Comparison of ENCODE assay signal across 8 cellular contexts in the genomic region with DNA sequence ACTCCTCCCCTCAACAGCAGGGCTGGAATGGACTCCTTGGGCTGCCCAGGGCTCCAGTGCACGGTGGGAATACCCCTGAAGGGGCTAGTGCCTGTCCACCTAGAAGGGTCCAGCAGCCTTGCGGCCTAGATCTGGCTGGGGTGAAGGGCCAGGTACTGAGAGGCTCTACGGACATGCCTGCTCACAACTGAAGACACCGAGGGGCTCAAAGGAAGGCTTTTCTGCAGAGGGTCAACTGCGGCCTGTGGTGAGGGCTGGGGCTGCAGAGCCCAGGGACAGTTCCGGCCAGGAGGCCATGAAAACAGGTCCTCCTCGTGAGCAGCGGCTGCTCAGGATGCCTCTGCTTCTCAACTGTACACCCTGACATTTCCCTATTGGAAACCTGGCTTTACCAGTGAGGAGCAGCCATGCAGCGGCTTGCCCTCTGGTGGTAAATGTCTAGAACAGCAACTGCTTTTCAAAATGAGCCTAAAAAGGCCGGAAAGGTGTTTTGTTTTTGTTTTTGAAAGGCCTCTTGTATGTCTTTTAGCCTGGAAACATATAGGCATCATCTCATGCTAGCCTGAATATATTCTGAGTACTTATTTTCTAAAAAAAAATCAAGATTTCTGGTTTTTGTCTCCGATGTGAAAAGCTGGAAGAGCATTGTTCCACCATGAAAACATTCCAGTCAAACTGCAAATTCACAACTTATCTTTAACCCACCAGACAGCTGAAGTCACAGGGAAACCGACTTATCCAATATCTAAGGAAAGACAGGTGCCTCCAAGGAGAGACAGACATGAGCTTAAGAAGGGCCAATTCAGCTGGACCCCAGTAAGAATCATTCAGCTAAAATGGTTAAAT.
DNase-seq lines count a peak whose midpoint lies in the region; ATAC-seq and TF ChIP-seq lines count a peak whose summit lies in the region.

No MANE protein-coding gene starts in this region.

- no peak overlapping the region for H3K27ac Mint-ChIP-seq in glutamatergic neuron (ENCODE audit: unreplicated experiment)
- no peak overlapping the region for H3K27ac Mint-ChIP-seq in progenitor cell of endocrine pancreas

- TF ChIP-seq CTCF in GM12865 (IDR thresholded peaks at IDR 0.05; ENCODE audit: insufficient read depth, low read depth, low read length, missing control alignments), result peak; percentile 74
- TF ChIP-seq CTCF in glutamatergic neuron (IDR thresholded peaks at IDR 0.05; ENCODE audit: partially characterized antibody, unreplicated experiment), result peak; percentile 96
- peak; percentile 83 for TF ChIP-seq CTCF in progenitor cell of endocrine pancreas (IDR thresholded peaks at IDR 0.05; ENCODE audit: unreplicated experiment)

- H3K36me3 Mint-ChIP-seq in glutamatergic neuron (ENCODE audit: unreplicated experiment) (peaks cover 16% of the 10 kb centered on the region), progenitor cell of endocrine pancreas (ENCODE audit: insufficient read depth) (peaks cover 6% of the 10 kb centered on the region)

- no peak for ATAC-seq in stimulated activated naive CD8-positive, alpha-beta T cell treated with anti-CD3 and anti-CD28 coated beads, Interleukin-15, Interleukin-2, amounts not matched to agents 100 U/mL and 50 U/mL, for 24 hours

- peaks cover 2% of the 10 kb centered on the region for H3K27me3 Mint-ChIP-seq in glutamatergic neuron (ENCODE audit: unreplicated experiment)
- peaks cover 14% of the 10 kb centered on the region for H3K27me3 Mint-ChIP-seq in progenitor cell of endocrine pancreas

- no peak overlapping the region for H3K4me3 Mint-ChIP-seq in glutamatergic neuron (ENCODE audit: unreplicated experiment)
- H3K4me3 Mint-ChIP-seq in progenitor cell of endocrine pancreas (ENCODE audit: low read depth), result no peak overlapping the region

- H3K9me3 Mint-ChIP-seq in glutamatergic neuron (ENCODE audit: unreplicated experiment) (peaks cover 6% of the 10 kb centered on the region), progenitor cell of endocrine pancreas (ENCODE audit: low read depth) (peaks cover 10% of the 10 kb centered on the region)

- DNase-seq in Ammon's horn (ENCODE audit: low spot score), result peak; percentile 74
- peak; percentile 75 for DNase-seq in GM12865 (ENCODE audit: low read depth)
- peak; percentile 86 for DNase-seq in NCI-H69 (lab: John Stamatoyannopoulos, UW)
- peak; percentile 74 for DNase-seq in activated effector memory CD4-positive, alpha-beta T cell treated with anti-CD3 and anti-CD28 coated beads, Interleukin-2, amount 50 U/mL, for 16 hours
- DNase-seq in glutamatergic neuron, result no peak
- DNase-seq in progenitor cell of endocrine pancreas (ENCODE audit: low spot score, unreplicated experiment), result peak; percentile 14
- DNase-seq in 8988T, result no peak
- no peak for DNase-seq in stimulated activated naive CD8-positive, alpha-beta T cell treated with anti-CD3 and anti-CD28 coated beads, Interleukin-15, Interleukin-2, amounts not matched to agents 100 U/mL and 50 U/mL, for 24 hours

- H3K4me1 Mint-ChIP-seq in glutamatergic neuron (ENCODE audit: low read depth, unreplicated experiment), result peaks cover 6% of the 10 kb centered on the region
- H3K4me1 Mint-ChIP-seq in progenitor cell of endocrine pancreas (ENCODE audit: low read depth), result peaks cover 2% of the 10 kb centered on the region

- no peak overlapping the region for H3K4me3 ChIP-seq in GM12865 (ENCODE audit: low read depth, low read length)

Comparison
In these comparisons a context has a peak if more than half of its experiments do, and no peak if none do; other contexts are left out.
1. DNase-seq: peak in Ammon's horn (single experiment), GM12865 (single experiment), NCI-H69 (single experiment), activated effector memory CD4-positive, alpha-beta T cell treated with anti-CD3 and anti-CD28 coated beads, Interleukin-2, amount 50 U/mL, for 16 hours (single experiment) and progenitor cell of endocrine pancreas (single experiment); none in glutamatergic neuron (single experiment), 8988T (single experiment) and stimulated activated naive CD8-positive, alpha-beta T cell treated with anti-CD3 and anti-CD28 coated beads, Interleukin-15, Interleukin-2, amounts not matched to agents 100 U/mL and 50 U/mL, for 24 hours (single experiment).
2. Peak in every context shown above with its lines, with median percentiles within 50 percentile points of each other: CTCF ChIP-seq.